ENCODE assay signal across 9 cellular contexts in genomic region chr9:27527702-27528277, GRCh38. TPM values are rescaled to one million over a fixed set of nuclear protein-coding genes. Genes with fewer than 3 reads are reported as not detected.
DNase-seq lines count a peak whose midpoint lies in the region; ATAC-seq and TF ChIP-seq lines count a peak whose summit lies in the region.
"Had no signal": no experiment of that assay in that cellular context is flagged by ENCODE, and none has a peak within 500 bp of the region (broad histone marks: within the 10 kb centered on the region; RNA-seq: fewer than 3 reads in every experiment).

No MANE protein-coding gene starts in this region.

- H3K9me3 ChIP-seq in neutrophil (no peaks in the 10 kb centered on the region), MG63 (no peaks in the 10 kb centered on the region)

- H3K4me1 ChIP-seq in neutrophil (ENCODE audit: control insufficient read depth in 1 of 2, insufficient read depth in 1 of 2, low read depth in 1 of 2, low read length in 1 of 2) = peaks cover 16 to 17% of the 10 kb centered on the region in 2 experiments

- peaks cover 15% of the 10 kb centered on the region for H3K4me1 Mint-ChIP-seq in CD14-positive monocyte

- no peaks in the 10 kb centered on the region for H3K9me3 Mint-ChIP-seq in CD14-positive monocyte

- H3K36me3 ChIP-seq in neutrophil = no peaks in the 10 kb centered on the region
- H3K36me3 ChIP-seq in MG63 = no peaks in the 10 kb centered on the region

- DNase-seq in CD14-positive monocyte (ENCODE audit: low spot score) (no peak), UCSD-AML1 (lab: John Stamatoyannopoulos, UW; ENCODE audit: unreplicated experiment) (peak; percentile 13), fibroblast of villous mesenchyme (ENCODE audit: low read depth) (no peak), MG63 (no peak)
- DNase-seq: NCI-H345 had no signal

- no peak overlapping the region for H3K27ac ChIP-seq in neutrophil

- H3K27me3 ChIP-seq in neutrophil = peaks cover 61% of the 10 kb centered on the region
- H3K27me3 ChIP-seq in MG63 = no peaks in the 10 kb centered on the region; the same call in 1 of the 2 replicates

- H3K27me3 Mint-ChIP-seq in CD14-positive monocyte (ENCODE audit: low read depth in 3 of 3) = peaks cover 9 to 15% (median 13%) of the 10 kb centered on the region in 3 donors

- ATAC-seq in HG03342 (IDR thresholded peaks at IDR 0.05; ENCODE audit: unreplicated experiment) = no peak
- no peak for ATAC-seq in HG03045 (IDR thresholded peaks at IDR 0.05; ENCODE audit: unreplicated experiment)
- ATAC-seq in GM18858 (IDR thresholded peaks at IDR 0.05; ENCODE audit: unreplicated experiment) = no peak

- H3K36me3 Mint-ChIP-seq in CD14-positive monocyte = peaks cover 53 to 55% of the 10 kb centered on the region in 2 donors

- TF ChIP-seq CTCF in CD14-positive monocyte (IDR thresholded peaks at IDR 0.05) = no peak
- no peak for TF ChIP-seq CTCF in fibroblast of villous mesenchyme (IDR thresholded peaks at IDR 0.05; ENCODE audit: insufficient read depth, low read depth, low read length)
- no peak for TF ChIP-seq CTCF in neutrophil (IDR thresholded peaks at IDR 0.05)

- intact Hi-C loops in CD14-positive monocyte (cut with micrococcal nuclease) = loop anchor here (2.0 to 10.0 kb wide), 4 partner anchors 35 to 195 kb away; partner anchors contain the start of gene C9orf72 (in 1 of the 2)

- H3K27ac Mint-ChIP-seq in CD14-positive monocyte = peak overlapping the region; percentile 83 to 94 (median 90)

- H3K4me3 ChIP-seq in fibroblast of villous mesenchyme (ENCODE audit: low read depth, low read length) (peak overlapping the region; percentile 70), neutrophil (ENCODE audit: low read depth in 1 of 2, low read length in 1 of 2) (peak overlapping the region; percentile 59 to 65), MG63 (no peak overlapping the region)

- H3K4me3 Mint-ChIP-seq in CD14-positive monocyte = peak overlapping the region; percentile 95

RNA-seq across cellular contexts. Expression of gene MOB3B, which starts 1.8 kb away (rescaled TPM):
- polyA plus RNA-seq in CD14-positive monocyte = 1 to 10 TPM; 1.2 to 1.4 TPM
- total RNA-seq in fibroblast of villous mesenchyme = 0.32 and 0.43 TPM in 2 replicates
- total RNA-seq in MG63 (2014; rRNA removed; shearing (Covaris generic); ENCODE audit: low replicate concordance) = not detected in 2 replicates

RNA-seq across cellular contexts. Expression of gene IFNK, which starts 3.7 kb away (rescaled TPM):
- polyA plus RNA-seq in CD14-positive monocyte = not detected
- total RNA-seq in fibroblast of villous mesenchyme = not detected in 2 replicates
- not detected in 2 replicates for total RNA-seq in MG63 (2014; rRNA removed; shearing (Covaris generic); ENCODE audit: low replicate concordance)

RNA-seq across cellular contexts. Expression of gene C9orf72, which starts 45.5 kb away (rescaled TPM):
- polyA plus RNA-seq in CD14-positive monocyte = 100 to 1,000 TPM; 105 to 128 TPM
- 6.1 and 7.8 TPM in 2 replicates for total RNA-seq in fibroblast of villous mesenchyme
- 1.5 and 2.0 TPM in 2 replicates for total RNA-seq in MG63 (2014; rRNA removed; shearing (Covaris generic); ENCODE audit: low replicate concordance)
